ENCODE assay signal across 26 cellular contexts in the genomic region with DNA sequence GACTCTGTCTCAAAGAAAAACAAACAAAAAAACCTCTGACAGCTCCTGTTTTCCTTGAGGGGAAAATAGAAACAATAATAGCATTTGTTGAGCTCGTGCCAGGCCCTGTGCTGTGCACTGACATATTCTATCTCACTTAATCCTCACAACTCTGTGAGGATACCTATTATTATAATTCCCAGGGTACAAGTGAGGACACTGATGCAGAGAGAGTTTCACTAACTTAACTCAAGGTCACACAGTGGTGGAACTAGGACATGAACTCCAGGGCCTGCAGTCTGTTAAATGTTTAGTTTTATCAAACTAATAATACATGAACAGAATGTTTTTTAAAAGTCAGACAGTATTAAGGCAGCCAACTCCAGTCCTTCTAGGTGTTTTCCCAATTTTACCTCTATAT. TPM values are rescaled to one million over a fixed set of nuclear protein-coding genes. Genes with fewer than 3 reads are reported as not detected.
DNase-seq lines count a peak whose midpoint lies in the region; ATAC-seq and TF ChIP-seq lines count a peak whose summit lies in the region.
"Had no signal": no experiment of that assay in that cellular context is flagged by ENCODE, and none has a peak within 500 bp of the region (broad histone marks: within the 10 kb centered on the region; RNA-seq: fewer than 3 reads in every experiment).

No MANE protein-coding gene starts in this region.

- H3K14ac ChIP-seq in mesenchymal stem cell (ENCODE audit: low read length in 2 of 2) = no peak overlapping the region

- no peaks in the 10 kb centered on the region for H3K9me3 ChIP-seq in heart left ventricle
- no peaks in the 10 kb centered on the region for H3K9me3 ChIP-seq in ascending aorta
- H3K9me3 ChIP-seq in testis = no peaks in the 10 kb centered on the region
- H3K9me3 ChIP-seq in mesenchymal stem cell (ENCODE audit: control insufficient read depth, low read length) = no peaks in the 10 kb centered on the region
- H3K9me3 ChIP-seq: BE2C had no signal

- H3K4me1 ChIP-seq in heart left ventricle (peaks cover 0 to 54% (median 29%) of the 10 kb centered on the region in 12 donors), ascending aorta (peaks cover 22 to 54% of the 10 kb centered on the region in 2 donors), testis (peaks cover 23% of the 10 kb centered on the region), mesenchymal stem cell (ENCODE audit: control insufficient read depth, insufficient read depth, low read depth, low read length) (peaks cover 11% of the 10 kb centered on the region)
- H3K4me1 ChIP-seq: BE2C had no signal

- no peak overlapping the region for H4K8ac ChIP-seq in mesenchymal stem cell (ENCODE audit: low read length)

- WGBS in heart left ventricle, 4 donors = 20 to 37% (median 29%) methylated on average over 1 of the region's 1 CpG
- whole genome bisulfite sequencing in testis, 2 donors = 20 to 22% methylated on average over 1 of the region's 1 CpG
- 75% methylated on average over 1 of the region's 1 CpG for WGBS in mesenchymal stem cell

- H3K4me2 ChIP-seq in mesenchymal stem cell (ENCODE audit: low read length, poor library complexity, severe bottlenecking) = no peak overlapping the region

- H2BK15ac ChIP-seq in mesenchymal stem cell (ENCODE audit: low read depth, poor library complexity, severe bottlenecking) = no peak overlapping the region

- H3K36me3 ChIP-seq in heart left ventricle (peaks cover 0 to 35% (median 10%) of the 10 kb centered on the region in 9 donors), ascending aorta (no peaks in the 10 kb centered on the region), testis (ENCODE audit: low read depth, missing control alignments) (no peaks in the 10 kb centered on the region), mesenchymal stem cell (ENCODE audit: control insufficient read depth in 1 of 2, insufficient read depth in 2 of 2, low read depth in 1 of 2, low read length in 2 of 2) (peaks cover 20 to 22% of the 10 kb centered on the region in 2 experiments)
- H3K36me3 ChIP-seq: BE2C had no signal

- H2AK5ac ChIP-seq in mesenchymal stem cell (ENCODE audit: low read length, severe bottlenecking) = no peak overlapping the region

- no peak overlapping the region for H3K4ac ChIP-seq in mesenchymal stem cell (ENCODE audit: low read depth in 1 of 2, low read length in 2 of 2)

- H3K27me3 ChIP-seq in heart left ventricle (peaks cover 0 to 6% (median 0%) of the 10 kb centered on the region in 9 donors), ascending aorta (no peaks in the 10 kb centered on the region), testis (no peaks in the 10 kb centered on the region), mesenchymal stem cell (ENCODE audit: control insufficient read depth in 1 of 2, insufficient read depth in 1 of 2, low read length in 2 of 2) (peaks cover 9 to 10% of the 10 kb centered on the region in 2 experiments)
- H3K27me3 ChIP-seq: BE2C had no signal

- no peak overlapping the region for H2AFZ ChIP-seq in mesenchymal stem cell (ENCODE audit: low read depth, low read length)

- intact Hi-C loops in heart left ventricle (cut with DNase I) (loop anchor here in 2 of 10 donors (5.0 to 10.0 kb wide), 3 partner anchors 43 to 161 kb away; a partner anchor contains a TSS), cardiac septum (cut with DNase I) (no loop called here), ascending aorta (cut with DNase I) (no loop called here), testis (cut with DNase I; ENCODE audit: low total_unique reads) (no loop called here)

- no peak overlapping the region for H3K23ac ChIP-seq in mesenchymal stem cell (ENCODE audit: low read length in 2 of 2)

- DNase-seq in heart left ventricle = no peak
- no peak for DNase-seq in cardiac septum (ENCODE audit: low spot score)
- DNase-seq in ascending aorta (ENCODE audit: low spot score in 2 of 2) = no peak
- peak; percentile 36 for DNase-seq in left lobe of liver (ENCODE audit: low spot score)
- no peak for DNase-seq in testis
- no peak for DNase-seq in OCI-M1 (lab: John Stamatoyannopoulos, UW)
- DNase-seq in mesenchymal stem cell = no peak
- DNase-seq: 8988T; ACHN; BE2C; CD8-positive, alpha-beta memory T cell; DMS 273 treated with DMSO at 0.1 percent for 48 hours; DMS79; GF-D8; NCI-H1048; NCI-H1417 treated with DMSO at 0.1 percent for 48 hours; NCI-H1694 treated with DMSO at 0.1 percent for 48 hours; NCI-H2081; NCI-H2227 treated with DMSO at 0.1 percent for 48 hours; NCI-H526 treated with DMSO at 0.1 percent for 48 hours; RPMI8226; SHP77 treated with DMSO at 0.1 percent for 48 hours had no signal

- no peak overlapping the region for H4K91ac ChIP-seq in mesenchymal stem cell (ENCODE audit: low read length)

- ATAC-seq in heart left ventricle (peak in 3 of 4 donors; percentile 28 to 57 (median 51)), left lobe of liver (no peak), GM21515 (IDR thresholded peaks at IDR 0.05; ENCODE audit: unreplicated experiment) (no peak)

- no peak overlapping the region for H2BK120ac ChIP-seq in mesenchymal stem cell (ENCODE audit: low read depth, low read length)

- no peak overlapping the region for H3K4me3 ChIP-seq in heart left ventricle
- H3K4me3 ChIP-seq in ascending aorta = no peak overlapping the region
- no peak overlapping the region for H3K4me3 ChIP-seq in testis
- no peak overlapping the region for H3K4me3 ChIP-seq in mesenchymal stem cell (ENCODE audit: insufficient read depth in 1 of 2, low read depth in 1 of 2, low read length in 2 of 2)

- H3K79me1 ChIP-seq in mesenchymal stem cell (replicated peaks; ENCODE audit: low read length, poor library complexity, severe bottlenecking) = no peaks in the 10 kb centered on the region

- no peak overlapping the region for H3K18ac ChIP-seq in mesenchymal stem cell (ENCODE audit: low read depth in 1 of 2, low read length in 2 of 2)

- TF ChIP-seq POLR2A in heart left ventricle (IDR thresholded peaks at IDR 0.05) (no peak), testis (IDR thresholded peaks at IDR 0.05) (no peak)

- no peak for TF ChIP-seq CTCF in heart left ventricle (IDR thresholded peaks at IDR 0.05)
- TF ChIP-seq CTCF in ascending aorta (IDR thresholded peaks at IDR 0.05) = no peak
- TF ChIP-seq CTCF in testis (IDR thresholded peaks at IDR 0.05) = peak in 1 of 3 experiments; percentile 7

- H2BK5ac ChIP-seq in mesenchymal stem cell (ENCODE audit: low read depth, low read length, poor library complexity, severe bottlenecking) = no peak overlapping the region

- no peak overlapping the region for H2BK12ac ChIP-seq in mesenchymal stem cell (ENCODE audit: low read length in 2 of 2)

- H3K9ac ChIP-seq in mesenchymal stem cell (ENCODE audit: low read length) = no peak overlapping the region

- H3K27ac ChIP-seq in heart left ventricle (peak overlapping the region in 10 of 12 donors; percentile 12 to 63 (median 40)), ascending aorta (peak overlapping the region; percentile 67 to 83), testis (peak overlapping the region; percentile 25 to 73), mesenchymal stem cell (ENCODE audit: low read length, poor library complexity, severe bottlenecking) (no peak overlapping the region)
- H3K27ac ChIP-seq: HL-60 had no signal

RNA-seq across cellular contexts. Expression of a gene that starts 5.1 kb away (rescaled TPM):
- 100 to 1,000 TPM in 1 of 9 donors, 10 to 100 TPM in 8; 43.7 to 134 (median 59.7) TPM for total RNA-seq in heart left ventricle
- polyA plus RNA-seq in heart left ventricle = 10 to 100 TPM; 18.2 to 75.3 TPM
- total RNA-seq in cardiac septum = 18.7 TPM
- 8.9 TPM for total RNA-seq in ascending aorta
- total RNA-seq in left lobe of liver = 5.4 TPM
- 10 to 100 TPM in 1 of 2 donors, 1 to 10 TPM in 1; 9.4 to 16.3 TPM for total RNA-seq in testis
- polyA plus RNA-seq in testis (ENCODE audit: insufficient read depth, low read depth, low replicate concordance) = 11.3 TPM
- polyA plus RNA-seq in mesenchymal stem cell (2013, experiment 1 of 2) = 0.32 TPM
- 0.33 TPM for polyA plus RNA-seq in mesenchymal stem cell (2013, experiment 2 of 2)
- total RNA-seq: CD8-positive, alpha-beta memory T cell had no signal
- polyA plus RNA-seq: CD14-positive monocyte had no signal

RNA-seq across cellular contexts. Expression of a gene that starts 20.7 kb away (rescaled TPM):
- total RNA-seq in heart left ventricle = under 1 TPM in 1 of 9 donors, not detected in 8; 0.29 TPM
- not detected for polyA plus RNA-seq in heart left ventricle
- not detected for total RNA-seq in cardiac septum
- total RNA-seq in ascending aorta = not detected
- not detected for total RNA-seq in left lobe of liver
- total RNA-seq in testis = 1 to 10 TPM; 1.7 to 6.1 TPM
- 8.8 TPM for polyA plus RNA-seq in testis (ENCODE audit: insufficient read depth, low read depth, low replicate concordance)
- polyA plus RNA-seq in mesenchymal stem cell (2013, experiment 1 of 2) = 0.14 TPM
- 0.42 TPM for polyA plus RNA-seq in mesenchymal stem cell (2013, experiment 2 of 2)
- total RNA-seq: CD8-positive, alpha-beta memory T cell; NCI-H460 had no signal
- polyA plus RNA-seq: CD14-positive monocyte; CD8-positive, alpha-beta memory T cell had no signal

RNA-seq across cellular contexts. Expression of a gene that starts 35.5 kb away (rescaled TPM):
- total RNA-seq in heart left ventricle (10 to 100 TPM in 3 of 9 donors, 1 to 10 TPM in 6; 7.5 to 15.9 (median 9.3) TPM), cardiac septum (17.0 TPM), ascending aorta (60.9 TPM), left lobe of liver (6.1 TPM), testis (10 to 100 TPM; 18.7 to 24.0 TPM)
- polyA plus RNA-seq in heart left ventricle (10 to 100 TPM in 1 of 2 donors, 1 to 10 TPM in 1; 5.6 to 12.5 TPM), testis (ENCODE audit: insufficient read depth, low read depth, low replicate concordance) (23.0 TPM)
- polyA plus RNA-seq in mesenchymal stem cell (2013, experiment 1 of 2) = 10.2 TPM
- polyA plus RNA-seq in mesenchymal stem cell (2013, experiment 2 of 2) = 10.4 TPM
- polyA plus RNA-seq: CD14-positive monocyte; CD8-positive, alpha-beta memory T cell had no signal

RNA-seq across cellular contexts. Expression of a gene that starts 48.2 kb away (rescaled TPM):
- 10 to 100 TPM in 7 of 9 donors, 1 to 10 TPM in 2; 9.1 to 21.2 (median 10.7) TPM for total RNA-seq in heart left ventricle
- 1 to 10 TPM; 5.8 to 7.0 TPM for polyA plus RNA-seq in heart left ventricle
- 12.5 TPM for total RNA-seq in cardiac septum
- total RNA-seq in ascending aorta = 1.6 TPM
- 10.3 TPM for total RNA-seq in left lobe of liver
- 100 to 1,000 TPM; 120 to 133 TPM for total RNA-seq in testis
- polyA plus RNA-seq in testis (ENCODE audit: insufficient read depth, low read depth, low replicate concordance) = 99.7 TPM
- 11.4 TPM for polyA plus RNA-seq in mesenchymal stem cell (2013, experiment 1 of 2)
- 11.2 TPM for polyA plus RNA-seq in mesenchymal stem cell (2013, experiment 2 of 2)

RNA-seq across cellular contexts. Expression of a gene that starts 48.5 kb away (rescaled TPM):
- total RNA-seq in heart left ventricle (10 to 100 TPM; 20.2 to 58.1 (median 34.8) TPM), cardiac septum (27.8 TPM), ascending aorta (48.9 TPM), left lobe of liver (38.4 TPM), testis (10 to 100 TPM; 79.8 to 96.6 TPM)
- polyA plus RNA-seq in heart left ventricle (10 to 100 TPM; 18.6 to 61.3 TPM), testis (ENCODE audit: insufficient read depth, low read depth, low replicate concordance) (110 TPM)
- polyA plus RNA-seq in mesenchymal stem cell (2013, experiment 1 of 2) = 121 TPM
- polyA plus RNA-seq in mesenchymal stem cell (2013, experiment 2 of 2) = 121 TPM

Comparison
In these comparisons a context has a peak if more than half of its experiments do, and no peak if none do; other contexts are left out.
1. ATAC-seq: peak in heart left ventricle (3 of 4); none in left lobe of liver (single experiment) and GM21515 (single experiment).